In the genomic region with DNA sequence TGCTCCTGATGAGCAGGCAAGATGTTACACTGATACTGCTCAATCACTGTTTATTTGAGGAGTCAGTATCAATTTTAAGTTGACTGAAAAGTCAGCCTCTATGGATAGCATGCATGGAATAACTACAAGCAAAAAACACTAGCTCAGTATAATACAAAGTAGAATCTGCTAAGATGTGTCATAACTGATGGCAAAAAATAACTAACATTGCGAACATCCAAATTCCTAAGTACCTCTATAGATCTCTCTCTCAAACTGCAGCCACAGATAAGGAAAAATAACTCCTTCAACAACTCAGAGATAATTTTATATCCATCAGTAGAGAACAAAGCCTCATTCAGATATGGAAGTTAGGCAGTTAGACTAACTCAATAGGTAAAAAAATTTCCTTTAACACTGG, we compare ENCODE assay signal across 21 cellular contexts.
"Had no signal": no experiment of that assay in that cellular context is flagged by ENCODE, and none has a peak within 500 bp of the region (broad histone marks: within the 10 kb centered on the region; RNA-seq: fewer than 3 reads in every experiment).

No MANE protein-coding gene starts in this region.

- H3K27ac Mint-ChIP-seq: stimulated activated memory B cell treated with anti-CD40 and anti-IgM and Interleukin-4, amounts not matched to agents 10 μg/mL and 1 μg/mL and 100 μg/mL, for 72 hours; stimulated activated naive CD8-positive, alpha-beta T cell treated with anti-CD3 and anti-CD28 coated beads, Interleukin-15, Interleukin-2, amounts not matched to agents 100 ng/mL and 50 ng/mL, for 24 hours had no signal

- DNase-seq: colonic mucosa; dermis blood vessel endothelial cell; esophagus squamous epithelium; foreskin keratinocyte; head of caudate nucleus; hypothalamus; islet precursor cell; mammary epithelial cell; mucosa of descending colon; naive thymus-derived CD8-positive, alpha-beta T cell; ovary; right cardiac atrium; small intestine; stimulated activated CD4-positive, alpha-beta T cell treated with anti-CD3 and anti-CD28 coated beads, Interleukin-4, amount 100 ng/mL, for 24 hours; tibial artery; upper lobe of left lung; uterus had no signal

- H3K4me3 ChIP-seq: colonic mucosa, esophagus squamous epithelium, mucosa of descending colon, ovary, tibial artery, upper lobe of left lung, uterus had no signal

- H3K9me3 ChIP-seq: colonic mucosa, esophagus squamous epithelium, mucosa of descending colon, ovary, tibial artery, upper lobe of left lung, uterus had no signal

- H3K27me3 ChIP-seq: colonic mucosa, esophagus squamous epithelium, foreskin keratinocyte, ovary, tibial artery, upper lobe of left lung, uterus had no signal

- H3K27ac ChIP-seq: colonic mucosa, esophagus squamous epithelium, foreskin keratinocyte, ovary, tibial artery, upper lobe of left lung, uterus had no signal

- ATAC-seq: foreskin keratinocyte; left lobe of liver; mucosa of descending colon; naive thymus-derived CD8-positive, alpha-beta T cell; right cardiac atrium; stimulated activated memory B cell treated with anti-CD40 and anti-IgM and Interleukin-4, amounts not matched to agents 10 μg/mL and 1 μg/mL and 100 μg/mL, for 72 hours had no signal

- H3K27me3 Mint-ChIP-seq: naive thymus-derived CD8-positive, alpha-beta T cell; stimulated activated memory B cell treated with anti-CD40 and anti-IgM and Interleukin-4, amounts not matched to agents 10 μg/mL and 1 μg/mL and 100 μg/mL, for 72 hours; stimulated activated naive CD8-positive, alpha-beta T cell treated with anti-CD3 and anti-CD28 coated beads, Interleukin-15, Interleukin-2, amounts not matched to agents 100 ng/mL and 50 ng/mL, for 24 hours had no signal

- H3K9me3 Mint-ChIP-seq: naive thymus-derived CD8-positive, alpha-beta T cell; neural crest cell; stimulated activated memory B cell treated with anti-CD40 and anti-IgM and Interleukin-4, amounts not matched to agents 10 μg/mL and 1 μg/mL and 100 μg/mL, for 72 hours; stimulated activated naive CD8-positive, alpha-beta T cell treated with anti-CD3 and anti-CD28 coated beads, Interleukin-15, Interleukin-2, amounts not matched to agents 100 ng/mL and 50 ng/mL, for 24 hours had no signal

- H3K4me3 Mint-ChIP-seq: naive thymus-derived CD8-positive, alpha-beta T cell; neural crest cell; stimulated activated memory B cell treated with anti-CD40 and anti-IgM and Interleukin-4, amounts not matched to agents 10 μg/mL and 1 μg/mL and 100 μg/mL, for 72 hours; stimulated activated naive CD8-positive, alpha-beta T cell treated with anti-CD3 and anti-CD28 coated beads, Interleukin-15, Interleukin-2, amounts not matched to agents 100 ng/mL and 50 ng/mL, for 24 hours had no signal

- H3K36me3 ChIP-seq: colonic mucosa, ovary, uterus had no signal

- H3K4me1 ChIP-seq: colonic mucosa, esophagus squamous epithelium, upper lobe of left lung, uterus had no signal
